Comparison of ENCODE assay signal across 18 cellular contexts in genomic region chr12:84982888-84983287, GRCh38. TPM values are rescaled to one million over a fixed set of nuclear protein-coding genes. Genes with fewer than 3 reads are reported as not detected.
DNase-seq lines count a peak whose midpoint lies in the region; FAIRE-seq and TF ChIP-seq lines count a peak whose summit lies in the region.
"Had no signal": no experiment of that assay in that cellular context is flagged by ENCODE, and none has a peak within 500 bp of the region (broad histone marks: within the 10 kb centered on the region; RNA-seq: fewer than 3 reads in every experiment).

No MANE protein-coding gene starts in this region.

- H3K14ac ChIP-seq in H1 (ENCODE audit: insufficient read length) = no peak overlapping the region

- H3K9me3 Mint-ChIP-seq in activated naive CD4-positive, alpha-beta T cell treated with anti-CD3 and anti-CD28 coated beads, Interleukin-2, amount 10 ng/mL, durations not matched to agents 7 days and 5 days = no peaks in the 10 kb centered on the region
- H3K9me3 Mint-ChIP-seq: CD14-positive monocyte; CD8-positive, alpha-beta T cell had no signal

- H3K36me3 Mint-ChIP-seq in activated naive CD4-positive, alpha-beta T cell treated with anti-CD3 and anti-CD28 coated beads, Interleukin-2, amount 10 ng/mL, durations not matched to agents 7 days and 5 days = no peaks in the 10 kb centered on the region
- H3K36me3 Mint-ChIP-seq: CD14-positive monocyte; CD8-positive, alpha-beta T cell had no signal

- peak overlapping the region; percentile 14 for H3K27ac Mint-ChIP-seq in activated naive CD4-positive, alpha-beta T cell treated with anti-CD3 and anti-CD28 coated beads, Interleukin-2, amount 10 ng/mL, durations not matched to agents 7 days and 5 days
- H3K27ac Mint-ChIP-seq: CD14-positive monocyte; CD8-positive, alpha-beta T cell had no signal

- H2AK5ac ChIP-seq in H1 (ENCODE audit: low read depth, low read length) = no peak overlapping the region

- H3K9ac ChIP-seq in H1 (replicated peaks in 1 of 4; ENCODE audit: extremely low read depth in 1 of 4, low read depth in 3 of 4, low read length in 3 of 4) = no peak overlapping the region

- H3K4me3 ChIP-seq in H1 (ENCODE audit: extremely low read depth in 1 of 4, insufficient read depth in 2 of 4, low read depth in 3 of 4, low read length in 4 of 4) = no peak overlapping the region
- H3K4me3 ChIP-seq in neuron (ENCODE audit: low read length) = no peak overlapping the region
- H3K4me3 ChIP-seq: HAP-1 had no signal

- H3K4me1 ChIP-seq in H1 (replicated peaks in 1 of 4; ENCODE audit: control insufficient read depth in 3 of 4, insufficient read depth in 4 of 4, low read length in 3 of 4) (peaks cover 0 to 3% (median 1%) of the 10 kb centered on the region in 4 experiments; a peak in 2 of 7 replicates), neuron (ENCODE audit: insufficient read depth, low read length) (peaks cover 24% of the 10 kb centered on the region)

- H3K4me2 ChIP-seq in H1 (ENCODE audit: insufficient read depth in 1 of 2, low read depth in 2 of 2, low read length in 2 of 2) = no peak overlapping the region

- no peak overlapping the region for H3K18ac ChIP-seq in H1 (ENCODE audit: extremely low read depth, low read length)

- TF ChIP-seq RAD21 in H1 (IDR thresholded peaks at IDR 0.05 in 1 of 2, conservative IDR thresholded peaks at IDR 0.05 in 1 of 2; ENCODE audit: low read depth in 2 of 2, low read length in 2 of 2) = no peak

- POLR2A ChIA-PET in H1 (lab: Charles Lee; ENCODE audit: partially characterized antibody) = interaction anchor here (0.7 kb wide), 1 partner anchor 47 kb away, joined by 3 read pairs; no protein-coding TSS in a partner anchor

- no peaks in the 10 kb centered on the region for H3K79me1 ChIP-seq in H1 (ENCODE audit: low read depth, low read length)

- DNase-seq in activated naive CD4-positive, alpha-beta T cell treated with anti-CD3 and anti-CD28 coated beads, Interleukin-2, amount 10 ng/mL, durations not matched to agents 7 days and 5 days = no peak
- DNase-seq in activated naive CD4-positive, alpha-beta T cell treated with Interleukin-2 at 50 U/mL for 16 hours = no peak
- DNase-seq in NCI-H82 treated with DMSO at 0.1 percent for 48 hours (lab: John Stamatoyannopoulos, UW; ENCODE audit: unreplicated experiment) (peak; percentile 62), H1 (ENCODE audit: low read depth in 1 of 2, low spot score in 2 of 2) (no peak), NCI-H1048 (lab: John Stamatoyannopoulos, UW) (no peak), NCI-H1417 treated with DMSO at 0.1 percent for 48 hours (lab: John Stamatoyannopoulos, UW) (no peak), HUDEP-2 (lab: John Stamatoyannopoulos, UW; ENCODE audit: unreplicated experiment in 76 of 76) (no peak)
- DNase-seq: CD8-positive, alpha-beta T cell; COR-L47; DND-41; IMR-90 had no signal

- no peak overlapping the region for H3K4ac ChIP-seq in H1 (replicated peaks; ENCODE audit: insufficient read length, low read depth, low read length)

- H3K23ac ChIP-seq in H1 (ENCODE audit: insufficient read length) = no peak overlapping the region

- no peak overlapping the region for H4K8ac ChIP-seq in H1 (ENCODE audit: extremely low read depth, insufficient read depth, low read length)

- CTCF ChIA-PET in activated naive CD4-positive, alpha-beta T cell treated with anti-CD3 and anti-CD28 coated beads, Interleukin-2, amount 10 ng/mL, durations not matched to agents 7 days and 5 days (lab: Charles Lee) = no interaction called here
- CTCF ChIA-PET in H1 (lab: Charles Lee; ENCODE audit: partially characterized antibody) = interaction anchor here (1.0 kb wide), 1 partner anchor 39 kb away, joined by 4 read pairs; no protein-coding TSS in a partner anchor

- no peak overlapping the region for H4K91ac ChIP-seq in H1 (replicated peaks; ENCODE audit: insufficient read length, low read length)

- H3K36me3 ChIP-seq in H1 (ENCODE audit: control insufficient read depth in 2 of 4, insufficient read depth in 4 of 4, low read length in 3 of 4) (no peaks in the 10 kb centered on the region), neuron (ENCODE audit: insufficient read depth, low read length) (no peaks in the 10 kb centered on the region)
- H3K36me3 ChIP-seq: HAP-1 had no signal

- peak; percentile 65 for FAIRE-seq in H1 (lab: Jason Lieb, UNC)
- FAIRE-seq: HTR-8/SVneo had no signal

- no peaks in the 10 kb centered on the region for H4K20me1 ChIP-seq in H1 (replicated peaks in 1 of 2; ENCODE audit: control insufficient read depth in 1 of 2, insufficient read depth in 2 of 2, low read length in 2 of 2)

- H2BK120ac ChIP-seq in H1 (replicated peaks; ENCODE audit: low read depth, low read length) = no peak overlapping the region

- TF ChIP-seq CTCF in H1 (IDR thresholded peaks at IDR 0.05; ENCODE audit: control extremely low read depth in 1 of 3, insufficient read depth in 1 of 3, low read depth in 1 of 3, low read length in 3 of 3) = no peak

- no peak overlapping the region for H3K4me3 Mint-ChIP-seq in activated naive CD4-positive, alpha-beta T cell treated with anti-CD3 and anti-CD28 coated beads, Interleukin-2, amount 10 ng/mL, durations not matched to agents 7 days and 5 days
- H3K4me3 Mint-ChIP-seq: CD14-positive monocyte; CD8-positive, alpha-beta T cell had no signal

- TF ChIP-seq POLR2A in H1 (IDR thresholded peaks at IDR 0.05; ENCODE audit: control extremely low read depth in 1 of 2, low read depth in 2 of 2, low read length in 2 of 2) = no peak

- H3K27me3 ChIP-seq in H1 (replicated peaks in 1 of 4; ENCODE audit: control insufficient read depth in 3 of 4, extremely low read depth in 1 of 4, insufficient read depth in 3 of 4, low read length in 3 of 4) (no peaks in the 10 kb centered on the region), neuron (ENCODE audit: insufficient read depth, low read length) (no peaks in the 10 kb centered on the region)

- H3K4me1 Mint-ChIP-seq in activated naive CD4-positive, alpha-beta T cell treated with anti-CD3 and anti-CD28 coated beads, Interleukin-2, amount 10 ng/mL, durations not matched to agents 7 days and 5 days = no peaks in the 10 kb centered on the region
- H3K4me1 Mint-ChIP-seq: CD14-positive monocyte had no signal

- no peak overlapping the region for H2BK12ac ChIP-seq in H1 (ENCODE audit: low read depth, low read length)

- no peak for TF ChIP-seq EP300 in H1 (IDR thresholded peaks at IDR 0.05; ENCODE audit: borderline replicate concordance in 1 of 2, low read depth in 2 of 2, low read length in 2 of 2)

- no peak overlapping the region for H3K56ac ChIP-seq in H1 (replicated peaks; ENCODE audit: insufficient read length, low read depth, low read length)

- H2BK20ac ChIP-seq in H1 (ENCODE audit: low read length) = no peak overlapping the region

- no peaks in the 10 kb centered on the region for H3K27me3 Mint-ChIP-seq in activated naive CD4-positive, alpha-beta T cell treated with anti-CD3 and anti-CD28 coated beads, Interleukin-2, amount 10 ng/mL, durations not matched to agents 7 days and 5 days

- H2AFZ ChIP-seq in H1 (ENCODE audit: low read length) (peak overlapping the region; percentile 70), neuron (ENCODE audit: low read depth, low read length) (peak overlapping the region; percentile 24)

- 75% methylated on average over 1 of the region's 1 CpG; no CpG with 5 or more reads in 1 of the 2 experiments for WGBS in H1 (ENCODE audit: extremely low coverage in 1 of 2, insufficient coverage in 1 of 2, insufficient read length in 1 of 2, insufficient replicate concordance in 2 of 2, low coverage in 1 of 2, low lambda C conversion rate in 2 of 2, missing lambda C conversion rate in 1 of 2), 2 experiments

- no peaks in the 10 kb centered on the region for H3K9me3 ChIP-seq in H1 (ENCODE audit: insufficient read depth in 2 of 2, low read depth in 1 of 2, low read length in 1 of 2)
- no peaks in the 10 kb centered on the region for H3K9me3 ChIP-seq in neuron (ENCODE audit: low read length)
- H3K9me3 ChIP-seq: HAP-1 had no signal

- H3K79me2 ChIP-seq in H1 (ENCODE audit: control insufficient read depth in 1 of 2, insufficient read depth in 2 of 2, low read length in 2 of 2) = no peaks in the 10 kb centered on the region

- no peak overlapping the region for H2BK15ac ChIP-seq in H1 (ENCODE audit: low read length)

- no peak overlapping the region for H2BK5ac ChIP-seq in H1 (ENCODE audit: low read depth, low read length)

- no peaks in the 10 kb centered on the region for H3K23me2 ChIP-seq in H1 (ENCODE audit: low read depth, low read length)

- no peak overlapping the region for H4K5ac ChIP-seq in H1 (ENCODE audit: insufficient read length, low read depth, low read length)

- no peak overlapping the region for H3K27ac ChIP-seq in H1 (ENCODE audit: low read depth, low read length)
- H3K27ac ChIP-seq: 22Rv1 had no signal

TF ChIP-seq in H1, 55 proteins besides CTCF, POLR2A, EP300 and RAD21 (continues in another document):
- no peak for TF ChIP-seq GABPA (IDR thresholded peaks at IDR 0.05; ENCODE audit: borderline replicate concordance, insufficient read depth, low read length)
- TF ChIP-seq BRCA1 (IDR thresholded peaks at IDR 0.05; ENCODE audit: low read depth, low read length) = no peak
- TF ChIP-seq RNF2 (IDR thresholded peaks at IDR 0.05; ENCODE audit: borderline replicate concordance, low read depth, low read length, missing control alignments, poor library complexity, severe bottlenecking) = no peak
- TF ChIP-seq TAF7 (optimal IDR thresholded peaks at IDR 0.05; ENCODE audit: borderline replicate concordance, low read depth, low read length) = no peak
- no peak for TF ChIP-seq TBP (IDR thresholded peaks at IDR 0.05; ENCODE audit: low read depth, low read length)

RNA-seq across cellular contexts. Expression of gene TSPAN19, which starts 53.2 kb away (rescaled TPM):
- not detected in 2 replicates for total RNA-seq in H1 (2021; fragmentation: NEBNext Ultra II Directional; extraction: Animal tissue kit (Norgen Biotek cat#: 25700))
- polyA plus RNA-seq in H1 (2011; rRNA removed) = 0.05 and 0.09 TPM in 2 replicates
- polyA plus RNA-seq in H1 (2011; cell fraction: cytosol; rRNA removed) = 0.09 TPM
- polyA plus RNA-seq in H1 (2011; cell fraction: nucleus; rRNA removed) = 0.13 TPM
- 0.07 to 0.18 TPM (median 0.17 TPM) in 3 of 4 replicates, not detected in the other for polyA plus RNA-seq in H1 (2012, experiment 1 of 2)
- polyA plus RNA-seq in H1 (2012, experiment 2 of 2) = not detected
- polyA plus RNA-seq in H1 (2013, experiment 1 of 2) = 0.14 TPM
- polyA plus RNA-seq in H1 (2013, experiment 2 of 2) = 0.15 TPM
- polyA minus RNA-seq in H1 (2011; rRNA and poly(A)+ RNA removed) = 0.03 and 0.10 TPM in 2 replicates
- polyA minus RNA-seq in H1 (2011; cell fraction: cytosol; rRNA and poly(A)+ RNA removed) = not detected
- polyA minus RNA-seq in H1 (2011; cell fraction: nucleus; rRNA and poly(A)+ RNA removed) = not detected
- total RNA-seq: A673; CD8-positive, alpha-beta T cell; IMR-90 had no signal
- polyA plus RNA-seq: BJ, CD14-positive monocyte, IMR-90 had no signal

RNA-seq across cellular contexts. Expression of gene LRRIQ1, which starts 53.3 kb away (rescaled TPM):
- total RNA-seq in H1 (2021; fragmentation: NEBNext Ultra II Directional; extraction: Animal tissue kit (Norgen Biotek cat#: 25700)) = 0.76 and 1.2 TPM in 2 replicates
- polyA plus RNA-seq in H1 (2011; rRNA removed) = 0.13 and 0.24 TPM in 2 replicates
- polyA plus RNA-seq in H1 (2011; cell fraction: cytosol; rRNA removed) = 0.54 TPM
- 0.23 TPM for polyA plus RNA-seq in H1 (2011; cell fraction: nucleus; rRNA removed)
- polyA plus RNA-seq in H1 (2012, experiment 1 of 2) = 0.20 to 1.1 TPM (median 0.29 TPM) in 4 replicates
- polyA plus RNA-seq in H1 (2012, experiment 2 of 2) = 0.49 TPM
- 2.1 TPM for polyA plus RNA-seq in H1 (2013, experiment 1 of 2)
- 2.3 TPM for polyA plus RNA-seq in H1 (2013, experiment 2 of 2)
- 0.37 and 0.44 TPM in 2 replicates for polyA minus RNA-seq in H1 (2011; rRNA and poly(A)+ RNA removed)
- polyA minus RNA-seq in H1 (2011; cell fraction: cytosol; rRNA and poly(A)+ RNA removed) = not detected
- 1.2 TPM for polyA minus RNA-seq in H1 (2011; cell fraction: nucleus; rRNA and poly(A)+ RNA removed)
- total RNA-seq: CD8-positive, alpha-beta T cell had no signal
- polyA plus RNA-seq: BJ, CD14-positive monocyte had no signal
